In genomic region chr1:19639999-19640362, GRCh38 we compare ENCODE assay signal across 15 cellular contexts. TPM values are rescaled to one million over a fixed set of nuclear protein-coding genes. Genes with fewer than 3 reads are reported as not detected.
DNase-seq lines count a peak whose midpoint lies in the region; TF ChIP-seq lines count a peak whose summit lies in the region.
"Had no signal": no experiment of that assay in that cellular context is flagged by ENCODE, and none has a peak within 500 bp of the region (broad histone marks: within the 10 kb centered on the region; RNA-seq: fewer than 3 reads in every experiment).

No MANE protein-coding gene starts in this region.

- no peak for TF ChIP-seq POLR2A in lower leg skin (IDR thresholded peaks at IDR 0.05)

- H3K4me1 Mint-ChIP-seq in endothelial cell (ENCODE audit: unreplicated experiment), result peaks cover 10% of the 10 kb centered on the region

- no peaks in the 10 kb centered on the region for H4K20me1 ChIP-seq in mammary epithelial cell (ENCODE audit: insufficient read depth, low read length)

- H3K4me1 ChIP-seq in mammary epithelial cell (ENCODE audit: insufficient read depth, low read length) (peaks cover 38% of the 10 kb centered on the region), urinary bladder (ENCODE audit: insufficient read depth) (no peaks in the 10 kb centered on the region)

- intact Hi-C loops in mammary epithelial cell (cut with micrococcal nuclease) (loop anchor here (10.0 kb wide), 1 partner anchor 275 kb away; no protein-coding TSS in a partner anchor), lower leg skin (cut with DNase I; ENCODE audit: low total_unique reads) (loop anchor here (10.0 kb wide), 1 partner anchor 155 kb away; the partner anchor contains the start of gene CAPZB)

- H3K9ac ChIP-seq in mammary epithelial cell (ENCODE audit: insufficient read depth, low read length), result no peak overlapping the region

- H2AFZ ChIP-seq in mammary epithelial cell (ENCODE audit: low read depth, low read length), result no peak overlapping the region

- dilution Hi-C loops in mammary epithelial cell (cut with HindIII; ENCODE audit: low sequenced_read_pairs), result loop anchor here (5.0 kb wide), 1 partner anchor 43 kb away; a partner anchor contains a TSS

- WGBS in mammary epithelial cell (ENCODE audit: low coverage, missing lambda C conversion rate), result 27% methylated on average over 3 of the region's 3 CpGs
- WGBS in lower leg skin, 2 donors, result 28 to 41% methylated on average over 3 of the region's 3 CpGs
- 65% methylated on average over 3 of the region's 3 CpGs for WGBS in urinary bladder

- CTCF ChIA-PET in mammary epithelial cell (lab: Charles Lee; ENCODE audit: low non-redundant PET), result interaction anchor here (0.6 kb wide), 1 partner anchor 791 kb away, joined by 18 read pairs; no protein-coding TSS in a partner anchor

- DNase-seq in NCI-H2171 treated with DMSO at 0.1 percent for 48 hours (lab: John Stamatoyannopoulos, UW) (peak; percentile 60), NCI-H2171 (lab: John Stamatoyannopoulos, UW) (no peak), mammary epithelial cell (peak; percentile 67), lower leg skin (ENCODE audit: low spot score in 2 of 2) (peak; percentile 67 to 84), endothelial cell (ENCODE audit: low spot score) (no peak), Ammon's horn (ENCODE audit: low spot score) (no peak), NCI-H524 treated with DMSO at 0.1 percent for 48 hours (lab: John Stamatoyannopoulos, UW) (no peak)
- DNase-seq: activated T-cell treated with anti-CD3 and anti-CD28 coated beads, Interleukin-2, amount 50 U/mL, for 24 hours; head of caudate nucleus; left lung; NCI-H1930; SW 1271 had no signal

- no peaks in the 10 kb centered on the region for H3K9me3 ChIP-seq in mammary epithelial cell (replicated peaks; ENCODE audit: insufficient read depth, low read length)
- H3K9me3 ChIP-seq: left lung, tibial artery had no signal

- H3K27ac ChIP-seq in mammary epithelial cell (ENCODE audit: insufficient read depth, low read depth, low read length), result no peak overlapping the region
- H3K27ac ChIP-seq in urinary bladder (ENCODE audit: low read depth), result peak overlapping the region; percentile 28
- H3K27ac ChIP-seq: left lung, tibial artery had no signal

- H3K9me3 Mint-ChIP-seq in endothelial cell (ENCODE audit: unreplicated experiment), result no peaks in the 10 kb centered on the region
- H3K9me3 Mint-ChIP-seq: activated T-cell treated with anti-CD3 and anti-CD28 coated beads, Interleukin-2, amount 50 U/mL, for 24 hours had no signal

- in situ Hi-C loops in mammary epithelial cell (cut with MboI; ENCODE audit: low sequenced_read_pairs in 2 of 2), result loop anchor here in 1 of 2 donors (10.0 kb wide), 2 partner anchors 155 to 275 kb away; partner anchors contain the start of gene CAPZB

- H3K27me3 Mint-ChIP-seq in endothelial cell (ENCODE audit: unreplicated experiment), result peaks cover 13% of the 10 kb centered on the region

- TF ChIP-seq CTCF in mammary epithelial cell (conservative IDR thresholded peaks at IDR 0.05 in 1 of 2, IDR thresholded peaks at IDR 0.05 in 1 of 2; ENCODE audit: extremely low read depth in 1 of 2, insufficient read depth in 1 of 2, low read depth in 1 of 2, low read length in 2 of 2) (no peak), lower leg skin (IDR thresholded peaks at IDR 0.05) (no peak), endothelial cell (IDR thresholded peaks at IDR 0.05; ENCODE audit: unreplicated experiment) (no peak)

- no peaks in the 10 kb centered on the region for H3K27me3 ChIP-seq in mammary epithelial cell (ENCODE audit: insufficient read depth, low read length)
- H3K27me3 ChIP-seq: tibial artery had no signal

- H3K4me2 ChIP-seq in mammary epithelial cell (ENCODE audit: insufficient read depth, low read depth, low read length), result peak overlapping the region; percentile 22

- no peaks in the 10 kb centered on the region for H3K36me3 Mint-ChIP-seq in endothelial cell (ENCODE audit: low read depth, unreplicated experiment)

- no peaks in the 10 kb centered on the region for H3K36me3 ChIP-seq in mammary epithelial cell (ENCODE audit: insufficient read depth, low read length)
- no peaks in the 10 kb centered on the region for H3K36me3 ChIP-seq in urinary bladder (ENCODE audit: insufficient read depth)
- H3K36me3 ChIP-seq: left lung, tibial artery had no signal

- BruUV-seq in mammary epithelial cell (replicated peaks; lab: Mats Ljungman, UMichigan), result no TSS peak

- no peak overlapping the region for H3K4me3 ChIP-seq in mammary epithelial cell (replicated peaks in 1 of 3; ENCODE audit: insufficient read depth in 1 of 3, low read depth in 2 of 3, low read length in 3 of 3)
- no peak overlapping the region for H3K4me3 ChIP-seq in lower leg skin (ENCODE audit: low read depth, poor library complexity, severe bottlenecking)
- no peak overlapping the region for H3K4me3 ChIP-seq in urinary bladder (ENCODE audit: low read depth, low read length)
- H3K4me3 ChIP-seq: left lung, tibial artery had no signal

- H3K27ac Mint-ChIP-seq in endothelial cell (ENCODE audit: unreplicated experiment), result no peak overlapping the region
- H3K27ac Mint-ChIP-seq: activated T-cell treated with anti-CD3 and anti-CD28 coated beads, Interleukin-2, amount 50 U/mL, for 24 hours had no signal

- peaks cover 8% of the 10 kb centered on the region for H3K79me2 ChIP-seq in mammary epithelial cell (ENCODE audit: insufficient read depth, low read length)

- H3K4me3 Mint-ChIP-seq in endothelial cell (ENCODE audit: unreplicated experiment), result no peak overlapping the region
- H3K4me3 Mint-ChIP-seq: activated T-cell treated with anti-CD3 and anti-CD28 coated beads, Interleukin-2, amount 50 U/mL, for 24 hours had no signal

RNA-seq across cellular contexts. Expression of gene NBL1, which starts 4.1 kb away (rescaled TPM):
- 100 to 1,000 TPM in 1 of 2 donors, 10 to 100 TPM in 1; 49.7 to 132 TPM for total RNA-seq in mammary epithelial cell
- 108 TPM for polyA plus RNA-seq in mammary epithelial cell
- 169 TPM for polyA minus RNA-seq in mammary epithelial cell
- total RNA-seq in lower leg skin, result 100 to 1,000 TPM; 147 to 230 (median 210) TPM
- 59.3 TPM for total RNA-seq in urinary bladder
- polyA plus RNA-seq in urinary bladder, result 374 TPM
- total RNA-seq in endothelial cell (ENCODE audit: unreplicated experiment), result 38.1 TPM

RNA-seq across cellular contexts. Expression of gene HTR6, which starts 24.7 kb away (rescaled TPM):
- total RNA-seq in mammary epithelial cell, result not detected
- not detected for polyA plus RNA-seq in mammary epithelial cell
- not detected for polyA minus RNA-seq in mammary epithelial cell
- total RNA-seq in lower leg skin, result under 1 TPM in 1 of 4 donors, not detected in 3; 0.16 TPM
- not detected for total RNA-seq in urinary bladder
- polyA plus RNA-seq in urinary bladder, result not detected
- total RNA-seq in endothelial cell (ENCODE audit: unreplicated experiment), result not detected
- total RNA-seq: A673, left lung had no signal

Comparison
In these comparisons a context has a peak if more than half of its experiments do, and no peak if none do; other contexts are left out.
1. DNase-seq: peak in NCI-H2171 treated with DMSO at 0.1 percent for 48 hours (single experiment), mammary epithelial cell (single experiment) and lower leg skin (2 of 2); none in NCI-H2171 (single experiment), endothelial cell (single experiment), Ammon's horn (single experiment) and NCI-H524 treated with DMSO at 0.1 percent for 48 hours (single experiment).